Comparison of ENCODE assay signal across 21 cellular contexts in genomic region chr13:70895599-70895998, GRCh38.
"Had no signal": no experiment of that assay in that cellular context is flagged by ENCODE, and none has a peak within 500 bp of the region (broad histone marks: within the 10 kb centered on the region; RNA-seq: fewer than 3 reads in every experiment).

No MANE protein-coding gene starts in this region.

- H3K4me3 ChIP-seq: K562 had no signal

- H3K27ac ChIP-seq: KMS-11, RWPE1 had no signal

- H3K9ac ChIP-seq: KMS-11 had no signal

- FAIRE-seq: K562 had no signal

- H3K4me2 ChIP-seq: KMS-11 had no signal

- ATAC-seq: K562, Panc1, PC-3, SK-N-SH treated with all-trans-retinoic acid at 6 μM for 48 hours had no signal

- DNase-seq: Kasumi-1, MM.1S, NCI-H1092 treated with DMSO at 0.1 percent for 48 hours, NCI-H1436, NCI-H187, NCI-H2029, NCI-H2081 treated with DMSO at 0.1 percent for 48 hours, NCI-H2171, NCI-H226, NCI-H446, NCI-H510A, NCI-H524 treated with DMSO at 0.1 percent for 48 hours, NCI-H69, NCI-H774, PC-3, SHP77 had no signal
